8 cellular contexts compared by ENCODE assay signal in genomic region chr6:43516697-43517502, GRCh38. TPM values are rescaled to one million over a fixed set of nuclear protein-coding genes. Genes with fewer than 3 reads are reported as not detected.
DNase-seq lines count a peak whose midpoint lies in the region; ATAC-seq and TF ChIP-seq lines count a peak whose summit lies in the region.

Gene POLR1C, plus strand, starts transcription at chr6:43517089. Its CDS starts 21 bp downstream, at chr6:43517110.
Gene YIPF3, minus strand, starts transcription at chr6:43516926. Its CDS starts 119 bp downstream, at chr6:43516807.

- no peaks in the 10 kb centered on the region for H3K9me3 Mint-ChIP-seq in activated T-cell treated with anti-CD3 and anti-CD28 coated beads, Interleukin-2, amount 50 U/mL, for 24 hours

- peaks cover 41 to 56% (median 51%) of the 10 kb centered on the region in 4 donors for H3K4me1 ChIP-seq in esophagus muscularis mucosa
- H3K4me1 ChIP-seq in muscle layer of duodenum (ENCODE audit: control insufficient read depth in 1 of 2, insufficient read depth in 2 of 2, low read length in 2 of 2), result peaks cover 20 to 33% of the 10 kb centered on the region in 2 donors

- no peaks in the 10 kb centered on the region for H3K27me3 ChIP-seq in esophagus muscularis mucosa
- no peaks in the 10 kb centered on the region for H3K27me3 ChIP-seq in muscle layer of duodenum (ENCODE audit: low read depth, low read length)

- no peaks in the 10 kb centered on the region for H3K9me3 ChIP-seq in esophagus muscularis mucosa
- no peaks in the 10 kb centered on the region for H3K9me3 ChIP-seq in muscle layer of duodenum (ENCODE audit: control insufficient read depth in 1 of 2, low read length in 2 of 2)

- peak in 1 of 3 experiments; percentile 11 for TF ChIP-seq CTCF in esophagus muscularis mucosa (IDR thresholded peaks at IDR 0.05)

- H3K27ac ChIP-seq in esophagus muscularis mucosa (replicated peaks in 1 of 4), result peak within 1 kb of the TSS; percentile 85 to 89 (median 88)
- H3K27ac ChIP-seq in muscle layer of duodenum (ENCODE audit: low read length), result peak within 1 kb of the TSS; percentile 93

- H3K4me3 ChIP-seq in esophagus muscularis mucosa (peak within 1 kb of the TSS; percentile 77 to 92 (median 86)), muscle layer of duodenum (ENCODE audit: low read depth in 1 of 2, low read length in 2 of 2) (peak within 1 kb of the TSS; percentile 95 to 97)

- no peak within 1 kb of the TSS for H3K4me3 Mint-ChIP-seq in activated T-cell treated with anti-CD3 and anti-CD28 coated beads, Interleukin-2, amount 50 U/mL, for 24 hours

- 0% methylated on average over 54 of the region's 57 CpGs for WGBS in esophagus muscularis mucosa

- DNase-seq in DMS53 treated with DMSO at 0.1 percent for 48 hours (lab: John Stamatoyannopoulos, UW; ENCODE audit: unreplicated experiment) (peak; percentile 97), KG1 (lab: John Stamatoyannopoulos, UW) (peak; percentile 94), esophagus muscularis mucosa (ENCODE audit: extremely low spot score) (peak; percentile 99)
- DNase-seq in activated T-cell treated with anti-CD3 and anti-CD28 coated beads, Interleukin-2, amount 50 U/mL, for 24 hours, result peak; percentile 96
- peak; percentile 92 to 96 for DNase-seq in stimulated activated CD8-positive, alpha-beta memory T cell treated with anti-CD3 and anti-CD28 coated beads, Interleukin-7, amount 100 ng/mL, for 4 hours (ENCODE audit: low read depth in 2 of 2)

- H3K4me1 Mint-ChIP-seq in activated T-cell treated with anti-CD3 and anti-CD28 coated beads, Interleukin-2, amount 50 U/mL, for 24 hours (ENCODE audit: low read depth), result peaks cover 29% of the 10 kb centered on the region

- no peaks in the 10 kb centered on the region for H3K27me3 Mint-ChIP-seq in activated T-cell treated with anti-CD3 and anti-CD28 coated beads, Interleukin-2, amount 50 U/mL, for 24 hours

- H3K36me3 Mint-ChIP-seq in activated T-cell treated with anti-CD3 and anti-CD28 coated beads, Interleukin-2, amount 50 U/mL, for 24 hours (ENCODE audit: low read depth), result peaks cover 37% of the 10 kb centered on the region

- no peak for TF ChIP-seq EP300 in esophagus muscularis mucosa (IDR thresholded peaks at IDR 0.05)

- peaks cover 56 to 69% (median 64%) of the 10 kb centered on the region in 4 donors for H3K36me3 ChIP-seq in esophagus muscularis mucosa
- peaks cover 48 to 53% of the 10 kb centered on the region in 2 donors for H3K36me3 ChIP-seq in muscle layer of duodenum (ENCODE audit: control insufficient read depth in 1 of 2, insufficient read depth in 2 of 2, low read length in 2 of 2)

- TF ChIP-seq POLR2A in esophagus muscularis mucosa (IDR thresholded peaks at IDR 0.05; ENCODE audit: low read depth), result no peak

- ATAC-seq in GM21723 (IDR thresholded peaks at IDR 0.05; ENCODE audit: unreplicated experiment), result peak; percentile 88

- intact Hi-C loops in esophagus muscularis mucosa (cut with DNase I), result loop anchor here (10.0 kb wide), 1 partner anchor 342 kb away; the partner anchor contains the start of gene SRF

- no peak within 1 kb of the TSS for H3K27ac Mint-ChIP-seq in activated T-cell treated with anti-CD3 and anti-CD28 coated beads, Interleukin-2, amount 50 U/mL, for 24 hours

TF ChIP-seq in PFSK-1, 5 proteins besides CTCF, POLR2A, EP300 and RAD21:
- peak; percentile 94 for TF ChIP-seq TAF1 (IDR thresholded peaks at IDR 0.05; ENCODE audit: borderline replicate concordance, insufficient read depth, low read length)
- peak; percentile 93; the same call in 1 of the 2 replicates for TF ChIP-seq POLR2AphosphoS5 (IDR thresholded peaks at IDR 0.05; ENCODE audit: low read depth, low read length)
- TF ChIP-seq SIN3A (IDR thresholded peaks at IDR 0.05; ENCODE audit: borderline replicate concordance, insufficient read depth, low read length), result peak; percentile 98; the same call in 1 of the 2 replicates
- peak in 1 of 2 experiments; percentile 43; a peak in 1 of 4 replicates for TF ChIP-seq REST (IDR thresholded peaks at IDR 0.05; ENCODE audit: insufficient read depth in 1 of 2, low read depth in 2 of 2, low read length in 2 of 2)
- peak; percentile 65 for TF ChIP-seq FOXP2 (optimal IDR thresholded peaks at IDR 0.05; ENCODE audit: borderline replicate concordance, extremely low read depth, extremely low read length, insufficient read depth)

RNA-seq across cellular contexts. Expression of gene POLR1C, which starts in this region (rescaled TPM):
- 46.9 TPM for polyA plus RNA-seq in PFSK-1 (2012; ENCODE audit: insufficient read length, low read depth)
- 10 to 100 TPM in 3 of 4 donors, 1 to 10 TPM in 1; 9.1 to 30.3 (median 17.6) TPM for total RNA-seq in esophagus muscularis mucosa

RNA-seq across cellular contexts. Expression of gene YIPF3, which starts in this region (rescaled TPM):
- 104 TPM for polyA plus RNA-seq in PFSK-1 (2012; ENCODE audit: insufficient read length, low read depth)
- total RNA-seq in esophagus muscularis mucosa, result 10 to 100 TPM; 73.6 to 96.9 (median 84.9) TPM

Comparison
In these comparisons a context has a peak if more than half of its experiments do, and no peak if none do; other contexts are left out.
1. Peak in every context shown above with its lines: DNase-seq, ATAC-seq, H3K4me3 ChIP-seq and H3K27ac ChIP-seq.